Comparison of ENCODE assay signal across 8 cellular contexts in genomic region chr11:58676563-58677135, GRCh38. TPM values are rescaled to one million over a fixed set of nuclear protein-coding genes. Genes with fewer than 3 reads are reported as not detected.
"Had no signal": no experiment of that assay in that cellular context is flagged by ENCODE, and none has a peak within 500 bp of the region (broad histone marks: within the 10 kb centered on the region; RNA-seq: fewer than 3 reads in every experiment).

No MANE protein-coding gene starts in this region.

- H3K4me3 ChIP-seq: GM12878 had no signal

- DNase-seq: GDM1, GF-D8 had no signal

- FAIRE-seq: G401.6, GM12878, GM12891, GM18507, GM19239 had no signal

RNA-seq across cellular contexts. Expression of gene GLYAT, which starts 55.1 kb away (rescaled TPM):
- total RNA-seq: G401 had no signal
- polyA plus RNA-seq: GM12878 had no signal
